ENCODE assay signal across 17 cellular contexts in the genomic region with DNA sequence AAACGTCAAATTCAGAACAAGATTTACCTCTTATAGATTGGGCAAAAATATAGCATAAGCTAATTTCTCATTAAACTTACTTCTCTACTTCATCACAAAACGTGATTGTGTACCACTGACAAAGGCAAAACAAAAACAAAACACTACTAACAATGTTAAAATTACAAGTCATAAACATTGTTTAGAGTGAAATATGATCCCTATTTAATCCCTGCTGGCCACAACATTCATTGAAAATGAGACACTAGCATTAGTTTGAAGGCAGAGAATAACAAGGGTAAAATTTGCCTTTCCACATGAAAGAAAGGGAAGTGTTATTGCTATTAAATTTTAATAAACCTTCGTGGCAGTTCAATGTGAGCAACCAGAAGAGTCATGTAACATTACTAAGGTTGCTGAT. TPM values are rescaled to one million over a fixed set of nuclear protein-coding genes. Genes with fewer than 3 reads are reported as not detected.
DNase-seq lines count a peak whose midpoint lies in the region; ATAC-seq and TF ChIP-seq lines count a peak whose summit lies in the region.
"Had no signal": no experiment of that assay in that cellular context is flagged by ENCODE, and none has a peak within 500 bp of the region (broad histone marks: within the 10 kb centered on the region; RNA-seq: fewer than 3 reads in every experiment).

No MANE protein-coding gene starts in this region.

- DNase-seq in Caco-2 = no peak
- no peak for DNase-seq in mesendoderm
- DNase-seq in CD4-positive, alpha-beta memory T cell = no peak
- DNase-seq in medulla oblongata (ENCODE audit: extremely low spot score) = no peak
- DNase-seq in SHP77 treated with DMSO at 0.1 percent for 48 hours (lab: John Stamatoyannopoulos, UW) = no peak
- DNase-seq in activated CD8-positive, alpha-beta memory T cell treated with anti-CD3 and anti-CD28 coated beads, Interleukin-2, amount 10 ng/mL, durations not matched to agents 7 days and 5 days = no peak
- DNase-seq: C1 segment of cervical spinal cord, dermis blood vessel endothelial cell, DMS 273 treated with DMSO at 0.1 percent for 48 hours, left lung, NCI-H1436 treated with DMSO at 0.1 percent for 48 hours, testis had no signal

- no peaks in the 10 kb centered on the region for H3K9me3 ChIP-seq in Caco-2
- H3K9me3 ChIP-seq in HUES64 (ENCODE audit: insufficient read depth, low read depth, low read length) = no peaks in the 10 kb centered on the region
- no peaks in the 10 kb centered on the region for H3K9me3 ChIP-seq in CD4-positive, alpha-beta memory T cell (ENCODE audit: control insufficient read depth in 1 of 2, low read length in 2 of 2)
- H3K9me3 ChIP-seq: right atrium auricular region, testis had no signal

- H2BK5ac ChIP-seq in mesendoderm (ENCODE audit: low read length) = no peak overlapping the region

- TF ChIP-seq CTCF in Caco-2 (IDR thresholded peaks at IDR 0.05; ENCODE audit: insufficient read depth in 1 of 2, low read depth in 1 of 2, low read length in 1 of 2, severe bottlenecking in 1 of 2, unreplicated experiment in 1 of 2) = no peak
- TF ChIP-seq CTCF in brain (conservative IDR thresholded peaks at IDR 0.05) = no peak

- no peak overlapping the region for H3K18ac ChIP-seq in mesendoderm (ENCODE audit: low read length)

- peaks cover 7% of the 10 kb centered on the region for H3K79me2 ChIP-seq in mesendoderm (ENCODE audit: control insufficient read depth, insufficient read depth, low read length)

- no peak overlapping the region for H2AK5ac ChIP-seq in mesendoderm (ENCODE audit: low read length)

- intact Hi-C loops in Caco-2 (cut with micrococcal nuclease; ENCODE audit: unreplicated experiment) = loop anchor here (5.0 kb wide), 1 partner anchor 172 kb away; no protein-coding TSS in a partner anchor
- intact Hi-C loops in CD4-positive, alpha-beta memory T cell (cut with micrococcal nuclease) = no loop called here

- peak overlapping the region; percentile 97 for H3K27ac Mint-ChIP-seq in Caco-2 (ENCODE audit: unreplicated experiment)
- peak overlapping the region in 2 of 5 experiments; percentile 64 to 69 for H3K27ac Mint-ChIP-seq in brain
- H3K27ac Mint-ChIP-seq in CD4-positive, alpha-beta memory T cell = no peak overlapping the region
- H3K27ac Mint-ChIP-seq in activated CD8-positive, alpha-beta memory T cell treated with anti-CD3 and anti-CD28 coated beads, Interleukin-2, amount 10 ng/mL, durations not matched to agents 7 days and 5 days = no peak overlapping the region
- H3K27ac Mint-ChIP-seq: activated T-helper 1 cell treated with anti-CD3 and anti-CD28 coated beads, Interleukin-12 subunit alpha, Interleukin-12 subunit beta, Interleukin-2, Interleukin-4 antibody, amounts not matched to agents 30 ng/mL and 10 ng/mL and 1 ng/mL, durations not matched to agents 14 hours and 24 hours and 36 hours; stimulated activated memory B cell treated with anti-CD40 and anti-IgM and Interleukin-4, amounts not matched to agents 10 μg/mL and 1 μg/mL and 100 μg/mL, for 72 hours had no signal

- no peaks in the 10 kb centered on the region for H3K79me1 ChIP-seq in mesendoderm (ENCODE audit: low read length)

- no peak overlapping the region for H3K23ac ChIP-seq in mesendoderm (ENCODE audit: low read length)

- WGBS in HUES64 = 11% methylated on average over 3 of the region's 3 CpGs
- WGBS in mesendoderm (ENCODE audit: extremely low coverage, insufficient coverage, low lambda C conversion rate) = no CpG with 5 or more reads among the region's 3 CpGs

- CTCF ChIA-PET in Caco-2 (lab: Charles Lee) = interaction anchor here (0.6 kb wide), 1 partner anchor 13 kb away, joined by 3 read pairs; no protein-coding TSS in a partner anchor
- CTCF ChIA-PET in CD4-positive, alpha-beta memory T cell (lab: Charles Lee; ENCODE audit: partially characterized antibody) = no interaction called here
- CTCF ChIA-PET in activated CD8-positive, alpha-beta memory T cell treated with anti-CD3 and anti-CD28 coated beads, Interleukin-2, amount 10 ng/mL, durations not matched to agents 7 days and 5 days (lab: Charles Lee) = no interaction called here

- peak overlapping the region; percentile 17 for H3K56ac ChIP-seq in mesendoderm (ENCODE audit: low read length)

- peak overlapping the region; percentile 1; the same call in 1 of the 2 replicates for H3K27ac ChIP-seq in HUES64 (ENCODE audit: low read depth, low read length)
- no peak overlapping the region for H3K27ac ChIP-seq in mesendoderm (ENCODE audit: low read depth, low read length)
- no peak overlapping the region for H3K27ac ChIP-seq in CD4-positive, alpha-beta memory T cell (ENCODE audit: low read depth, low read length)
- H3K27ac ChIP-seq: left lung, right atrium auricular region, testis had no signal

- H4K5ac ChIP-seq in mesendoderm (ENCODE audit: low read length) = no peak overlapping the region

- TSS peak; percentile 51 for BruUV-seq in Caco-2 (replicated peaks; lab: Mats Ljungman, UMichigan)

- no peaks in the 10 kb centered on the region for H3K9me3 Mint-ChIP-seq in Caco-2 (ENCODE audit: unreplicated experiment)
- H3K9me3 Mint-ChIP-seq in brain = peaks cover 0 to 7% (median 0%) of the 10 kb centered on the region in 5 experiments
- H3K9me3 Mint-ChIP-seq in CD4-positive, alpha-beta memory T cell = peaks cover 0 to 4% (median 0%) of the 10 kb centered on the region in 8 donors
- peaks cover 3% of the 10 kb centered on the region for H3K9me3 Mint-ChIP-seq in activated CD8-positive, alpha-beta memory T cell treated with anti-CD3 and anti-CD28 coated beads, Interleukin-2, amount 10 ng/mL, durations not matched to agents 7 days and 5 days (ENCODE audit: low read depth)
- H3K9me3 Mint-ChIP-seq: activated T-helper 1 cell treated with anti-CD3 and anti-CD28 coated beads, Interleukin-12 subunit alpha, Interleukin-12 subunit beta, Interleukin-2, Interleukin-4 antibody, amounts not matched to agents 30 ng/mL and 10 ng/mL and 1 ng/mL, durations not matched to agents 14 hours and 24 hours and 36 hours; stimulated activated memory B cell treated with anti-CD40 and anti-IgM and Interleukin-4, amounts not matched to agents 10 μg/mL and 1 μg/mL and 100 μg/mL, for 72 hours had no signal

- no peak for ATAC-seq in activated CD8-positive, alpha-beta memory T cell treated with anti-CD3 and anti-CD28 coated beads, Interleukin-2, amount 10 ng/mL, durations not matched to agents 7 days and 5 days
- ATAC-seq: left lung; stimulated activated memory B cell treated with anti-CD40 and anti-IgM and Interleukin-4, amounts not matched to agents 10 μg/mL and 1 μg/mL and 100 μg/mL, for 72 hours had no signal

- H3K4me3 ChIP-seq in Caco-2 (ENCODE audit: low read depth, low read length) (peak overlapping the region; percentile 51), HUES64 (ENCODE audit: low read length) (peak overlapping the region; percentile 64), mesendoderm (ENCODE audit: low read length) (no peak overlapping the region)
- H3K4me3 ChIP-seq in CD4-positive, alpha-beta memory T cell (ENCODE audit: low read length in 2 of 2) = no peak overlapping the region
- H3K4me3 ChIP-seq: left lung, right atrium auricular region had no signal

- peak overlapping the region; percentile 98 for H2BK15ac ChIP-seq in mesendoderm (replicated peaks; ENCODE audit: low read depth)

- no peak overlapping the region for H2BK120ac ChIP-seq in mesendoderm (ENCODE audit: low read depth, low read length)

- H3K9ac ChIP-seq in HUES64 (ENCODE audit: low read depth, low read length) (peak overlapping the region; percentile 83), mesendoderm (ENCODE audit: low read length) (peak overlapping the region; percentile 11)

- H3K27me3 ChIP-seq in Caco-2 (replicated peaks; ENCODE audit: control insufficient read depth, insufficient read depth, low read length) (no peaks in the 10 kb centered on the region), HUES64 (ENCODE audit: insufficient read depth, low read length) (no peaks in the 10 kb centered on the region), mesendoderm (ENCODE audit: insufficient read depth, low read length, poor library complexity) (no peaks in the 10 kb centered on the region)
- H3K27me3 ChIP-seq in CD4-positive, alpha-beta memory T cell (ENCODE audit: insufficient read depth, low read length) = no peaks in the 10 kb centered on the region
- H3K27me3 ChIP-seq: left lung, right atrium auricular region, testis had no signal

- H3K4me3 Mint-ChIP-seq in Caco-2 (ENCODE audit: unreplicated experiment) (peak overlapping the region; percentile 93), brain (peak overlapping the region; percentile 81 to 95 (median 88))
- H3K4me3 Mint-ChIP-seq in CD4-positive, alpha-beta memory T cell = no peak overlapping the region
- H3K4me3 Mint-ChIP-seq in activated CD8-positive, alpha-beta memory T cell treated with anti-CD3 and anti-CD28 coated beads, Interleukin-2, amount 10 ng/mL, durations not matched to agents 7 days and 5 days = no peak overlapping the region
- H3K4me3 Mint-ChIP-seq: activated T-helper 1 cell treated with anti-CD3 and anti-CD28 coated beads, Interleukin-12 subunit alpha, Interleukin-12 subunit beta, Interleukin-2, Interleukin-4 antibody, amounts not matched to agents 30 ng/mL and 10 ng/mL and 1 ng/mL, durations not matched to agents 14 hours and 24 hours and 36 hours; stimulated activated memory B cell treated with anti-CD40 and anti-IgM and Interleukin-4, amounts not matched to agents 10 μg/mL and 1 μg/mL and 100 μg/mL, for 72 hours had no signal

- H3K4me1 Mint-ChIP-seq in Caco-2 (ENCODE audit: low read depth, unreplicated experiment) (peaks cover 39% of the 10 kb centered on the region), brain (peaks cover 50% of the 10 kb centered on the region)
- H3K4me1 Mint-ChIP-seq in CD4-positive, alpha-beta memory T cell = no peaks in the 10 kb centered on the region
- H3K4me1 Mint-ChIP-seq in activated CD8-positive, alpha-beta memory T cell treated with anti-CD3 and anti-CD28 coated beads, Interleukin-2, amount 10 ng/mL, durations not matched to agents 7 days and 5 days = no peaks in the 10 kb centered on the region
- H3K4me1 Mint-ChIP-seq: stimulated activated memory B cell treated with anti-CD40 and anti-IgM and Interleukin-4, amounts not matched to agents 10 μg/mL and 1 μg/mL and 100 μg/mL, for 72 hours had no signal

- H3K36me3 ChIP-seq in Caco-2 (ENCODE audit: control insufficient read depth, insufficient read depth, low read length) = no peaks in the 10 kb centered on the region
- no peaks in the 10 kb centered on the region for H3K36me3 ChIP-seq in HUES64 (ENCODE audit: insufficient read depth, low read length)
- H3K36me3 ChIP-seq in mesendoderm (ENCODE audit: control insufficient read depth, insufficient read depth, low read length) = no peaks in the 10 kb centered on the region
- H3K36me3 ChIP-seq in CD4-positive, alpha-beta memory T cell (ENCODE audit: insufficient read depth, low read length) = no peaks in the 10 kb centered on the region
- H3K36me3 ChIP-seq: left lung, right atrium auricular region had no signal

- H3K4me2 ChIP-seq in mesendoderm (ENCODE audit: low read length) = no peak overlapping the region

- H4K8ac ChIP-seq in mesendoderm (ENCODE audit: low read depth, low read length) = no peak overlapping the region

- H3K4ac ChIP-seq in mesendoderm (ENCODE audit: low read depth, low read length) = no peak overlapping the region

- POLR2A ChIA-PET in Caco-2 (lab: Charles Lee) = no interaction called here
- POLR2A ChIA-PET in CD4-positive, alpha-beta memory T cell (lab: Charles Lee; ENCODE audit: partially characterized antibody) = no interaction called here

- H3K4me1 ChIP-seq in Caco-2 (peaks cover 40% of the 10 kb centered on the region), HUES64 (ENCODE audit: insufficient read depth, low read length) (peaks cover 45% of the 10 kb centered on the region), mesendoderm (ENCODE audit: control insufficient read depth, low read depth, low read length) (no peaks in the 10 kb centered on the region)
- H3K4me1 ChIP-seq in CD4-positive, alpha-beta memory T cell (ENCODE audit: insufficient read depth, low read length) = no peaks in the 10 kb centered on the region
- H3K4me1 ChIP-seq: left lung, right atrium auricular region, testis had no signal

- H3K36me3 Mint-ChIP-seq in Caco-2 (ENCODE audit: insufficient read depth, unreplicated experiment) (peaks cover 22% of the 10 kb centered on the region), brain (peaks cover 4% of the 10 kb centered on the region)
- no peaks in the 10 kb centered on the region for H3K36me3 Mint-ChIP-seq in CD4-positive, alpha-beta memory T cell
- no peaks in the 10 kb centered on the region for H3K36me3 Mint-ChIP-seq in activated CD8-positive, alpha-beta memory T cell treated with anti-CD3 and anti-CD28 coated beads, Interleukin-2, amount 10 ng/mL, durations not matched to agents 7 days and 5 days
- H3K36me3 Mint-ChIP-seq: stimulated activated memory B cell treated with anti-CD40 and anti-IgM and Interleukin-4, amounts not matched to agents 10 μg/mL and 1 μg/mL and 100 μg/mL, for 72 hours had no signal

- H3K27me3 Mint-ChIP-seq in Caco-2 (ENCODE audit: insufficient read depth, unreplicated experiment) (no peaks in the 10 kb centered on the region), brain (no peaks in the 10 kb centered on the region)
- no peaks in the 10 kb centered on the region for H3K27me3 Mint-ChIP-seq in CD4-positive, alpha-beta memory T cell
- H3K27me3 Mint-ChIP-seq in activated CD8-positive, alpha-beta memory T cell treated with anti-CD3 and anti-CD28 coated beads, Interleukin-2, amount 10 ng/mL, durations not matched to agents 7 days and 5 days = no peaks in the 10 kb centered on the region
- H3K27me3 Mint-ChIP-seq: stimulated activated memory B cell treated with anti-CD40 and anti-IgM and Interleukin-4, amounts not matched to agents 10 μg/mL and 1 μg/mL and 100 μg/mL, for 72 hours had no signal

RNA-seq across cellular contexts. Expression of a gene that starts 45.0 kb away (rescaled TPM):
- total RNA-seq in Caco-2 (2022) = 55.1 and 55.4 TPM in 2 replicates
- polyA plus RNA-seq in HUES64 (2013, experiment 1 of 2) = 29.0 TPM
- polyA plus RNA-seq in HUES64 (2013, experiment 2 of 2) = 30.4 TPM
- polyA plus RNA-seq in brain (ENCODE audit: insufficient read depth, low read depth, low replicate concordance) = 0.25 TPM
- polyA plus RNA-seq in mesendoderm (2013, experiment 1 of 2) = 22.5 TPM
- 23.7 TPM for polyA plus RNA-seq in mesendoderm (2013, experiment 2 of 2)
- total RNA-seq in CD4-positive, alpha-beta memory T cell = under 1 TPM; 0.38 to 0.78 TPM
- under 1 TPM in 1 of 2 donors, not detected in 1; 0.26 TPM for polyA plus RNA-seq in CD4-positive, alpha-beta memory T cell
- 1 to 10 TPM in 1 of 2 experiments, under 1 TPM in 1; 0.82 to 1.4 TPM for total RNA-seq in activated CD8-positive, alpha-beta memory T cell treated with anti-CD3 and anti-CD28 coated beads, Interleukin-2, amount 10 ng/mL, durations not matched to agents 7 days and 5 days
- total RNA-seq: activated T-helper 1 cell treated with anti-CD3 and anti-CD28 coated beads, Interleukin-12 subunit alpha, Interleukin-12 subunit beta, Interleukin-2, Interleukin-4 antibody, amounts not matched to agents 30 ng/mL and 10 ng/mL and 1 ng/mL, durations not matched to agents 14 hours and 24 hours and 36 hours had no signal

Comparison
In these comparisons a context has a peak if more than half of its experiments do, and no peak if none do; other contexts are left out.
1. H3K4me3 ChIP-seq: peak in Caco-2 (single experiment) and HUES64 (single experiment); none in mesendoderm (single experiment) and CD4-positive, alpha-beta memory T cell (0 of 2).
2. H3K4me3 Mint-ChIP-seq: peak in Caco-2 (single experiment) and brain (5 of 5); none in CD4-positive, alpha-beta memory T cell (0 of 8) and activated CD8-positive, alpha-beta memory T cell treated with anti-CD3 and anti-CD28 coated beads, Interleukin-2, amount 10 ng/mL, durations not matched to agents 7 days and 5 days (single experiment).
3. RNA of a gene that starts 45.0 kb away (total RNA-seq): 55.1 to 55.4 TPM in Caco-2; 0.82 to 1.4 TPM in activated CD8-positive, alpha-beta memory T cell treated with anti-CD3 and anti-CD28 coated beads, Interleukin-2, amount 10 ng/mL, durations not matched to agents 7 days and 5 days and 0.38 to 0.78 TPM in CD4-positive, alpha-beta memory T cell; every median in the first group is over 10 times any median in the second.